In the genomic region with DNA sequence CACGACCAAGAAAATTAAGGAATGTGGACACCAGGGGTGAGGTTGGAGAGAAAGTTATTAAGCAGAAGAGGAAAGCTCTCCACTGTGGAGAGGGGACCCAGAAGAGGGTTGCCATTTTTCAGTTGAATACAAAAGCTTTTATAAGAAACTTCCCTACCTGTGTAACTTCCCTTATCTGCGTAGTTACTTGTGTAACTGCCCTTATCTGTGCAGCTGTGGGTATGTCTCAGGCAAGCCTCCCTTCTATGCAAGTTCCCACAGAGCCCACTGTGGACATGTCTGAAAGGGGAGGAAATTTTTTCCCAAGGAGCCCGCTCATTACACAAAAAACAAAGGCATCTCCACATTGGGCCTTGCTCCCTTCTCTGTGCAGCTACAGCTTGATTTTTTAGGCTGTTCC, we compare ENCODE assay signal across 14 cellular contexts.
A peak's percentile ranks its signal among the peaks of the same experiment; 100 is the strongest.
DNase-seq lines count a peak whose midpoint lies in the region; ATAC-seq and TF ChIP-seq lines count a peak whose summit lies in the region.
"Had no signal": no experiment of that assay in that cellular context is flagged by ENCODE, and none has a peak within 500 bp of the region (broad histone marks: within the 10 kb centered on the region; RNA-seq: fewer than 3 reads in every experiment).

No MANE protein-coding gene starts in this region.

- no peak overlapping the region for H3K4me3 Mint-ChIP-seq in naive thymus-derived CD4-positive, alpha-beta T cell
- H3K4me3 Mint-ChIP-seq: CD4-positive, CD25-positive, alpha-beta regulatory T cell; HFFc6 had no signal

- H3K36me3 Mint-ChIP-seq in naive thymus-derived CD4-positive, alpha-beta T cell = no peaks in the 10 kb centered on the region
- H3K36me3 Mint-ChIP-seq: CD4-positive, CD25-positive, alpha-beta regulatory T cell had no signal

- peaks cover 0 to 23% (median 15%) of the 10 kb centered on the region in 7 donors for H3K4me1 Mint-ChIP-seq in naive thymus-derived CD4-positive, alpha-beta T cell

- DNase-seq in NOMO-1 treated with DMSO at 0.1 percent for 48 hours (lab: John Stamatoyannopoulos, UW; ENCODE audit: unreplicated experiment) (peak; percentile 29), NOMO-1 treated with dmso at 0.1 percent for 144 hours (lab: John Stamatoyannopoulos, UW; ENCODE audit: unreplicated experiment) (no peak), HL-60 (ENCODE audit: low read depth in 1 of 2, low spot score in 1 of 2) (peak in 1 of 2 experiments; percentile 77), MV-4-11 (lab: John Stamatoyannopoulos, UW) (peak; percentile 38), NCI-H226 (no peak), NCI-H524 (lab: John Stamatoyannopoulos, UW) (no peak)
- no peak for DNase-seq in naive thymus-derived CD4-positive, alpha-beta T cell
- DNase-seq: ACHN; CD4-positive, CD25-positive, alpha-beta regulatory T cell; DMS79 treated with DMSO at 0.1 percent for 48 hours; EL; HFFc6 had no signal

- CTCF ChIA-PET in naive thymus-derived CD4-positive, alpha-beta T cell (lab: Charles Lee) = no interaction called here

- H3K27ac ChIP-seq in HL-60 (replicated peaks) = peak overlapping the region; percentile 59
- no peak overlapping the region for H3K27ac ChIP-seq in naive thymus-derived CD4-positive, alpha-beta T cell (ENCODE audit: low read depth, low read length)
- H3K27ac ChIP-seq: BLaER1 treated with 17β-estradiol and CSF1 and Interleukin-3, amounts not matched to agents 10 nM and 100 nM had no signal

- intact Hi-C loops in naive thymus-derived CD4-positive, alpha-beta T cell (cut with micrococcal nuclease) = no loop called here

- peak; percentile 57 for ATAC-seq in naive thymus-derived CD4-positive, alpha-beta T cell

- no peaks in the 10 kb centered on the region for H3K9me3 ChIP-seq in naive thymus-derived CD4-positive, alpha-beta T cell (ENCODE audit: control insufficient read depth in 2 of 3, low read length in 3 of 3)
- H3K9me3 ChIP-seq: HAP-1 had no signal

- no peak for TF ChIP-seq CTCF in HL-60 (IDR thresholded peaks at IDR 0.05; ENCODE audit: insufficient read depth, low read length)

- H3K4me1 ChIP-seq in naive thymus-derived CD4-positive, alpha-beta T cell (ENCODE audit: control insufficient read depth in 2 of 2, insufficient read depth in 2 of 2, low read length in 2 of 2) = no peaks in the 10 kb centered on the region

- H3K27me3 Mint-ChIP-seq in naive thymus-derived CD4-positive, alpha-beta T cell = peaks cover 0 to 7% (median 0%) of the 10 kb centered on the region in 5 donors

- H3K36me3 ChIP-seq in naive thymus-derived CD4-positive, alpha-beta T cell (ENCODE audit: control insufficient read depth in 2 of 3, insufficient read depth in 3 of 3, low read length in 3 of 3) = no peaks in the 10 kb centered on the region
- H3K36me3 ChIP-seq: BLaER1 treated with 17β-estradiol and CSF1 and Interleukin-3, amounts not matched to agents 10 nM and 100 nM; HAP-1 had no signal

- no peak overlapping the region for H3K27ac Mint-ChIP-seq in naive thymus-derived CD4-positive, alpha-beta T cell
- H3K27ac Mint-ChIP-seq: CD4-positive, CD25-positive, alpha-beta regulatory T cell; HFFc6 had no signal

- H3K27me3 ChIP-seq in HL-60 (ENCODE audit: insufficient read depth, poor library complexity, severe bottlenecking) = no peaks in the 10 kb centered on the region
- no peaks in the 10 kb centered on the region for H3K27me3 ChIP-seq in naive thymus-derived CD4-positive, alpha-beta T cell (ENCODE audit: control insufficient read depth in 2 of 2, insufficient read depth in 2 of 2, low read length in 2 of 2)
- H3K27me3 ChIP-seq: BLaER1 treated with 17β-estradiol and CSF1 and Interleukin-3, amounts not matched to agents 10 nM and 100 nM had no signal

- no peak overlapping the region for H3K4me3 ChIP-seq in HL-60 (replicated peaks; ENCODE audit: insufficient read depth, low read length)
- no peak overlapping the region for H3K4me3 ChIP-seq in naive thymus-derived CD4-positive, alpha-beta T cell (ENCODE audit: low read length)
- H3K4me3 ChIP-seq: BLaER1 treated with 17β-estradiol and CSF1 and Interleukin-3, amounts not matched to agents 10 nM and 100 nM; HAP-1 had no signal

- POLR2A ChIA-PET in naive thymus-derived CD4-positive, alpha-beta T cell (lab: Charles Lee) = no interaction called here

- peaks cover 0 to 3% (median 0%) of the 10 kb centered on the region in 11 donors for H3K9me3 Mint-ChIP-seq in naive thymus-derived CD4-positive, alpha-beta T cell
- H3K9me3 Mint-ChIP-seq: CD4-positive, CD25-positive, alpha-beta regulatory T cell; HFFc6 had no signal

Comparison
In these comparisons a context has a peak if more than half of its experiments do, and no peak if none do; other contexts are left out.
1. DNase-seq: peak in NOMO-1 treated with DMSO at 0.1 percent for 48 hours (single experiment) and MV-4-11 (single experiment); none in NOMO-1 treated with dmso at 0.1 percent for 144 hours (single experiment), naive thymus-derived CD4-positive, alpha-beta T cell (0 of 9), NCI-H226 (single experiment) and NCI-H524 (0 of 2).